2 cellular contexts compared by ENCODE assay signal in the genomic region with DNA sequence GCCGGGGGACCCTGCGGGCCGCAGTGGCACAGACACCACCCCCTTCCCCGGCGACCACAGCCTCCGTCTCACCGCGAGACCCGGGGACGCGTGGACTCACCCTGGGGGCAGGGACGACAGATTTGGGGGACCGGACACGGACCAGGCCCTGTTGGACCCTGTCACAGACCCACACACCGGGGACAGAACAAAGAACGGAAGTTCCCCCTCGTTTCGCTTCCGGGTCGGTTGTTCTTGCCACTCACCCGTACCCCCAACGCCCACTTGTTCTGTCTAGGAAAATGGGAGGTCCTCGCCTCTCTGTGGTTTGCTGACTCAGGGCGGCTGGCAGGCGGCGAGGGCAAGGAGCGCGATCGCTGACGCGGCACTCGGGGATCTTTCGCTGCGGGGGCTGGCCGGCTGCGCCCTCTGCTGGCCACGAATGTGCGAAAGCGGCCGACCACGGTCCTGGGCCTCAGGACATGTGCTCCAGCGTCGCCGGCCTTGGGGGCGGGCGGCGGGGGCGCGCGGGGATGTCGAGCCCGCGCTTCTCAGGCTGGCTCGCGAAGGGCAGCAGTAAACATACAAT.
TF ChIP-seq lines count a peak whose summit lies in the region.

ZNF3 (minus strand) TSS at position 189 of the 568 bp plus-strand sequence. CDS start 4,366 bp downstream, outside the sequence.

TF ChIP-seq in HCT116, 20 proteins besides CTCF, POLR2A, EP300 and RAD21 (continued from another document):
- peak; percentile 64 for TF ChIP-seq ZBTB33 (IDR thresholded peaks at IDR 0.05; ENCODE audit: extremely low read depth, insufficient replicate concordance, low read length)
- TF ChIP-seq EZH2 (IDR thresholded peaks at IDR 0.05): no peak
- TF ChIP-seq POLR2AphosphoS5 (IDR thresholded peaks at IDR 0.05; ENCODE audit: low read depth, low read length): peak; percentile 85

TF ChIP-seq in neural cell, 6 proteins besides CTCF, POLR2A, EP300 and RAD21 (continued from another document):
- TF ChIP-seq REST (IDR thresholded peaks at IDR 0.05; ENCODE audit: borderline replicate concordance) (peak; percentile 65), MXI1 (conservative IDR thresholded peaks at IDR 0.05; ENCODE audit: poor library complexity, severe bottlenecking) (peak; percentile 90), SMC3 (conservative IDR thresholded peaks at IDR 0.05; ENCODE audit: poor library complexity) (peak; percentile 93), EZH2 (IDR thresholded peaks at IDR 0.05; ENCODE audit: borderline replicate concordance, insufficient read depth, low read length, poor library complexity, severe bottlenecking) (no peak)
TF ChIP-seq in neural cell: peak in this region for 4.
